9 cellular contexts compared by ENCODE assay signal in genomic region chr5:126544087-126544740, GRCh38. TPM values are rescaled to one million over a fixed set of nuclear protein-coding genes. Genes with fewer than 3 reads are reported as not detected.
DNase-seq lines count a peak whose midpoint lies in the region; ATAC-seq and TF ChIP-seq lines count a peak whose summit lies in the region.
"Had no signal": no experiment of that assay in that cellular context is flagged by ENCODE, and none has a peak within 500 bp of the region (broad histone marks: within the 10 kb centered on the region; RNA-seq: fewer than 3 reads in every experiment).

No MANE protein-coding gene starts in this region.

- WGBS in mammary epithelial cell (ENCODE audit: low coverage, missing lambda C conversion rate), result 80% methylated on average over 11 of the region's 12 CpGs

- DNase-seq in NCI-H2171 treated with DMSO at 0.1 percent for 48 hours (lab: John Stamatoyannopoulos, UW) (peak; percentile 7), NCI-H2171 (lab: John Stamatoyannopoulos, UW) (no peak), SK-MEL-5 (ENCODE audit: low read depth, low spot score) (peak; percentile 83), mammary epithelial cell (peak; percentile 25), NCI-H1930 (lab: John Stamatoyannopoulos, UW) (no peak)

- no peaks in the 10 kb centered on the region for H3K9me3 ChIP-seq in mammary epithelial cell (replicated peaks; ENCODE audit: insufficient read depth, low read length)

- no peaks in the 10 kb centered on the region for H3K79me2 ChIP-seq in mammary epithelial cell (ENCODE audit: insufficient read depth, low read length)

- no peaks in the 10 kb centered on the region for H4K20me1 ChIP-seq in mammary epithelial cell (ENCODE audit: insufficient read depth, low read length)

- BruUV-seq in mammary epithelial cell (replicated peaks; lab: Mats Ljungman, UMichigan), result TSS peak; percentile 10

- H2AFZ ChIP-seq in mammary epithelial cell (ENCODE audit: low read depth, low read length), result no peak overlapping the region

- no peak overlapping the region for H3K27ac ChIP-seq in mammary epithelial cell (ENCODE audit: insufficient read depth, low read depth, low read length)

- dilution Hi-C loops in mammary epithelial cell (cut with HindIII; ENCODE audit: low sequenced_read_pairs), result no loop called here

- in situ Hi-C loops in SK-MEL-5 (cut with HindIII; ENCODE audit: low pct_unique_long_range_greater_than_20kb, low sequenced_read_pairs) (loop anchor here (10.0 kb wide), 1 partner anchor 309 kb away; no protein-coding TSS in a partner anchor), mammary epithelial cell (cut with MboI; ENCODE audit: low sequenced_read_pairs in 2 of 2) (no loop called here)

- H3K27me3 Mint-ChIP-seq in nephron (ENCODE audit: low read depth), result no peaks in the 10 kb centered on the region
- H3K27me3 Mint-ChIP-seq: central memory CD8-positive, alpha-beta T cell had no signal

- ATAC-seq in GM19455 (IDR thresholded peaks at IDR 0.05; ENCODE audit: unreplicated experiment), result peak; percentile 63
- peak; percentile 77 for ATAC-seq in HG03442 (IDR thresholded peaks at IDR 0.05; ENCODE audit: unreplicated experiment)

- no peaks in the 10 kb centered on the region for H3K9me3 Mint-ChIP-seq in nephron
- H3K9me3 Mint-ChIP-seq: central memory CD8-positive, alpha-beta T cell had no signal

- H3K4me1 Mint-ChIP-seq in nephron, result no peaks in the 10 kb centered on the region
- H3K4me1 Mint-ChIP-seq: central memory CD8-positive, alpha-beta T cell had no signal

- peak overlapping the region in 1 of 3 experiments; percentile 32 for H3K27ac Mint-ChIP-seq in nephron

- TF ChIP-seq CTCF in mammary epithelial cell (conservative IDR thresholded peaks at IDR 0.05 in 1 of 2, IDR thresholded peaks at IDR 0.05 in 1 of 2; ENCODE audit: extremely low read depth in 1 of 2, insufficient read depth in 1 of 2, low read depth in 1 of 2, low read length in 2 of 2) (peak; percentile 42 to 64), nephron (IDR thresholded peaks at IDR 0.05; ENCODE audit: unreplicated experiment in 3 of 3) (peak; percentile 24 to 53 (median 31))

- peaks cover 33% of the 10 kb centered on the region for H3K36me3 ChIP-seq in mammary epithelial cell (ENCODE audit: insufficient read depth, low read length)

- H3K4me1 ChIP-seq in mammary epithelial cell (ENCODE audit: insufficient read depth, low read length), result no peaks in the 10 kb centered on the region

- H3K4me3 Mint-ChIP-seq in nephron, result no peak overlapping the region
- H3K4me3 Mint-ChIP-seq: central memory CD8-positive, alpha-beta T cell had no signal

- no peaks in the 10 kb centered on the region for H3K27me3 ChIP-seq in mammary epithelial cell (ENCODE audit: insufficient read depth, low read length)

- peaks cover 33% of the 10 kb centered on the region for H3K36me3 Mint-ChIP-seq in nephron (ENCODE audit: low read depth)

- H3K4me3 ChIP-seq in mammary epithelial cell (replicated peaks in 1 of 3; ENCODE audit: insufficient read depth in 1 of 3, low read depth in 2 of 3, low read length in 3 of 3), result no peak overlapping the region

- CTCF ChIA-PET in mammary epithelial cell (lab: Charles Lee; ENCODE audit: low non-redundant PET), result no interaction called here

- intact Hi-C loops in mammary epithelial cell (cut with micrococcal nuclease), result loop anchor here (1.0 kb wide), 1 partner anchor 57 kb away; no protein-coding TSS in a partner anchor

- no peak overlapping the region for H3K9ac ChIP-seq in mammary epithelial cell (ENCODE audit: insufficient read depth, low read length)

- H3K4me2 ChIP-seq in mammary epithelial cell (ENCODE audit: insufficient read depth, low read depth, low read length), result no peak overlapping the region

RNA-seq across cellular contexts. Expression of gene ALDH7A1, which starts 50.8 kb away (rescaled TPM):
- total RNA-seq in SK-MEL-5 (2014; rRNA removed; shearing (Covaris generic)), result 34.7 and 34.9 TPM in 2 replicates
- polyA plus RNA-seq in SK-MEL-5 (2015; cell fraction: cytosol; rRNA removed), result 53.7 and 55.6 TPM in 2 replicates
- polyA plus RNA-seq in SK-MEL-5 (2015; cell fraction: nucleus; rRNA removed), result 31.1 and 31.4 TPM in 2 replicates
- total RNA-seq in mammary epithelial cell, result 100 to 1,000 TPM in 1 of 2 donors, 10 to 100 TPM in 1; 48.2 to 137 TPM
- 107 TPM for polyA plus RNA-seq in mammary epithelial cell
- polyA minus RNA-seq in mammary epithelial cell, result 97.8 TPM

RNA-seq across cellular contexts. Expression of gene PHAX, which starts 56.5 kb away (rescaled TPM):
- 46.7 and 63.2 TPM in 2 replicates for total RNA-seq in SK-MEL-5 (2014; rRNA removed; shearing (Covaris generic))
- 24.2 and 40.8 TPM in 2 replicates for polyA plus RNA-seq in SK-MEL-5 (2015; cell fraction: cytosol; rRNA removed)
- 3.7 and 19.2 TPM in 2 replicates for polyA plus RNA-seq in SK-MEL-5 (2015; cell fraction: nucleus; rRNA removed)
- total RNA-seq in mammary epithelial cell, result 10 to 100 TPM; 49.0 to 52.4 TPM
- polyA plus RNA-seq in mammary epithelial cell, result 56.3 TPM
- polyA minus RNA-seq in mammary epithelial cell, result 8.8 TPM

Comparison
In these comparisons a context has a peak if more than half of its experiments do, and no peak if none do; other contexts are left out.
1. DNase-seq: peak in NCI-H2171 treated with DMSO at 0.1 percent for 48 hours (single experiment), SK-MEL-5 (single experiment) and mammary epithelial cell (single experiment); none in NCI-H2171 (single experiment) and NCI-H1930 (0 of 2).